In genomic region chr7:158949359-158949758, GRCh38 we compare ENCODE assay signal across 15 cellular contexts.
DNase-seq lines count a peak whose midpoint lies in the region; TF ChIP-seq lines count a peak whose summit lies in the region.
"Had no signal": no experiment of that assay in that cellular context is flagged by ENCODE, and none has a peak within 500 bp of the region (broad histone marks: within the 10 kb centered on the region; RNA-seq: fewer than 3 reads in every experiment).

No MANE protein-coding gene starts in this region.

- H3K4me1 Mint-ChIP-seq in chondrocyte (ENCODE audit: low read depth) (no peaks in the 10 kb centered on the region), neural progenitor cell (no peaks in the 10 kb centered on the region)
- H3K4me1 Mint-ChIP-seq: CD4-positive, alpha-beta memory T cell had no signal

- peaks cover 8% of the 10 kb centered on the region for H3K9me3 Mint-ChIP-seq in chondrocyte (ENCODE audit: low read depth)
- H3K9me3 Mint-ChIP-seq in neural progenitor cell = peaks cover 16% of the 10 kb centered on the region

- H3K4me3 Mint-ChIP-seq in chondrocyte (ENCODE audit: unreplicated experiment) (no peak overlapping the region), neural progenitor cell (no peak overlapping the region)
- H3K4me3 Mint-ChIP-seq: CD4-positive, alpha-beta memory T cell; HFFc6 had no signal

- H3K9me2 ChIP-seq in OCI-LY7 (ENCODE audit: insufficient read depth, low read length) = no peaks in the 10 kb centered on the region

- H3K9ac ChIP-seq in neural progenitor cell = no peak overlapping the region
- H3K9ac ChIP-seq in colonic mucosa (ENCODE audit: low read depth in 2 of 2, low read length in 2 of 2) = no peak overlapping the region
- H3K9ac ChIP-seq in smooth muscle cell (ENCODE audit: low read depth) = no peak overlapping the region

- intact Hi-C loops in colonic mucosa (cut with DNase I) (no loop called here), OCI-LY7 (cut with micrococcal nuclease; ENCODE audit: unreplicated experiment) (no loop called here)

- no peak overlapping the region for H2AFZ ChIP-seq in neural progenitor cell (replicated peaks)
- no peak overlapping the region for H2AFZ ChIP-seq in OCI-LY7 (ENCODE audit: low read length)
- H2AFZ ChIP-seq in smooth muscle cell (ENCODE audit: low read depth) = no peak overlapping the region

- H3K36me3 Mint-ChIP-seq in chondrocyte (ENCODE audit: low read depth) (peaks cover 42% of the 10 kb centered on the region), neural progenitor cell (peaks cover 50% of the 10 kb centered on the region)

- H3K27me3 Mint-ChIP-seq in chondrocyte (ENCODE audit: low read depth) = no peaks in the 10 kb centered on the region
- H3K27me3 Mint-ChIP-seq in neural progenitor cell (ENCODE audit: insufficient read depth, low read depth) = peaks cover 2% of the 10 kb centered on the region
- H3K27me3 Mint-ChIP-seq: CD4-positive, alpha-beta memory T cell had no signal

- H3K4me2 ChIP-seq in neural progenitor cell (no peak overlapping the region), OCI-LY7 (ENCODE audit: low read length) (no peak overlapping the region), smooth muscle cell (no peak overlapping the region)

- no peaks in the 10 kb centered on the region for H3K4me1 ChIP-seq in neural progenitor cell
- H3K4me1 ChIP-seq in colonic mucosa = no peaks in the 10 kb centered on the region
- H3K4me1 ChIP-seq in OCI-LY7 (ENCODE audit: insufficient read depth, low read length, poor library complexity, severe bottlenecking) = no peaks in the 10 kb centered on the region
- no peaks in the 10 kb centered on the region for H3K4me1 ChIP-seq in smooth muscle cell (ENCODE audit: low read depth)
- H3K4me1 ChIP-seq: HAP-1 had no signal

- CTCF ChIA-PET in OCI-LY7 (lab: Charles Lee; ENCODE audit: unreplicated experiment) = no interaction called here

- no peaks in the 10 kb centered on the region for H4K20me1 ChIP-seq in neural progenitor cell (ENCODE audit: low read depth)
- H4K20me1 ChIP-seq in OCI-LY7 (ENCODE audit: insufficient read depth, low read length) = no peaks in the 10 kb centered on the region
- no peaks in the 10 kb centered on the region for H4K20me1 ChIP-seq in smooth muscle cell (ENCODE audit: low read depth)

- no peak overlapping the region for H3K27ac Mint-ChIP-seq in chondrocyte (ENCODE audit: unreplicated experiment)
- H3K27ac Mint-ChIP-seq in neural progenitor cell = peak overlapping the region; percentile 46
- H3K27ac Mint-ChIP-seq: HFFc6 had no signal

- no peaks in the 10 kb centered on the region for H3K79me2 ChIP-seq in neural progenitor cell (ENCODE audit: low read depth)
- H3K79me2 ChIP-seq in OCI-LY7 (ENCODE audit: insufficient read depth, low read depth, low read length) = no peaks in the 10 kb centered on the region
- no peaks in the 10 kb centered on the region for H3K79me2 ChIP-seq in smooth muscle cell (ENCODE audit: low read depth)

- DNase-seq in chondrocyte (ENCODE audit: low spot score) (peak; percentile 90), neural progenitor cell (ENCODE audit: low spot score) (no peak), colonic mucosa (no peak), OCI-LY7 (ENCODE audit: low spot score) (no peak), smooth muscle cell (lab: John Stamatoyannopoulos, UW; ENCODE audit: unreplicated experiment) (no peak)
- DNase-seq: C1 segment of cervical spinal cord; Calu3; CD4-positive, alpha-beta memory T cell; COR-L47; DMS53; DMS79 treated with DMSO at 0.1 percent for 48 hours; GOT3; HFFc6 had no signal

- no peaks in the 10 kb centered on the region for H3K36me3 ChIP-seq in neural progenitor cell
- peaks cover 6% of the 10 kb centered on the region for H3K36me3 ChIP-seq in colonic mucosa
- H3K36me3 ChIP-seq in OCI-LY7 (ENCODE audit: insufficient read depth, low read length) = no peaks in the 10 kb centered on the region; the same call in 1 of the 2 replicates
- peaks cover 3% of the 10 kb centered on the region for H3K36me3 ChIP-seq in smooth muscle cell (ENCODE audit: low read depth)
- H3K36me3 ChIP-seq: HAP-1 had no signal

- H3K27me3 ChIP-seq in neural progenitor cell = no peaks in the 10 kb centered on the region
- no peaks in the 10 kb centered on the region for H3K27me3 ChIP-seq in colonic mucosa
- H3K27me3 ChIP-seq in smooth muscle cell (ENCODE audit: low read depth) = no peaks in the 10 kb centered on the region

- POLR2A ChIA-PET in OCI-LY7 (lab: Charles Lee) = no interaction called here

- H3K4me3 ChIP-seq in neural progenitor cell (no peak overlapping the region), colonic mucosa (no peak overlapping the region), OCI-LY7 (ENCODE audit: low read depth, low read length, poor library complexity, severe bottlenecking) (no peak overlapping the region), smooth muscle cell (no peak overlapping the region)
- H3K4me3 ChIP-seq: HAP-1 had no signal

- no TSS peak for BruUV-seq in OCI-LY7 (replicated peaks; lab: Mats Ljungman, UMichigan)

- H3F3A ChIP-seq in neural progenitor cell (ENCODE audit: low read depth) (no peaks in the 10 kb centered on the region), smooth muscle cell (ENCODE audit: low read depth) (no peaks in the 10 kb centered on the region)

- H3K9me3 ChIP-seq in neural progenitor cell (ENCODE audit: low read depth) (peaks cover 5% of the 10 kb centered on the region), colonic mucosa (no peaks in the 10 kb centered on the region), OCI-LY7 (ENCODE audit: low read length) (no peaks in the 10 kb centered on the region), smooth muscle cell (replicated peaks; ENCODE audit: low read depth) (no peaks in the 10 kb centered on the region)
- H3K9me3 ChIP-seq: HAP-1 had no signal

- H3K27ac ChIP-seq in angular gyrus (ENCODE audit: low read depth, low read length) (peak overlapping the region; percentile 1), neural progenitor cell (no peak overlapping the region), colonic mucosa (no peak overlapping the region), OCI-LY7 (ENCODE audit: low read depth, low read length, poor library complexity, severe bottlenecking) (no peak overlapping the region), smooth muscle cell (ENCODE audit: low read depth) (no peak overlapping the region)

- WGBS in smooth muscle cell (ENCODE audit: low lambda C conversion rate) = 91% methylated on average over 17 of the region's 18 CpGs

- TF ChIP-seq CTCF in chondrocyte (IDR thresholded peaks at IDR 0.05) (no peak), neural progenitor cell (IDR thresholded peaks at IDR 0.05) (no peak), colonic mucosa (IDR thresholded peaks at IDR 0.05) (no peak), OCI-LY7 (conservative IDR thresholded peaks at IDR 0.05; ENCODE audit: low read length) (no peak), smooth muscle cell (IDR thresholded peaks at IDR 0.05; ENCODE audit: borderline replicate concordance, insufficient read depth, poor library complexity, severe bottlenecking) (no peak)
